In genomic region chr1:109892476-109893368, GRCh38 we compare ENCODE assay signal across 13 cellular contexts. TPM values are rescaled to one million over a fixed set of nuclear protein-coding genes. Genes with fewer than 3 reads are reported as not detected.
DNase-seq lines count a peak whose midpoint lies in the region; ATAC-seq and TF ChIP-seq lines count a peak whose summit lies in the region.
"Had no signal": no experiment of that assay in that cellular context is flagged by ENCODE, and none has a peak within 500 bp of the region (broad histone marks: within the 10 kb centered on the region; RNA-seq: fewer than 3 reads in every experiment).

No MANE protein-coding gene starts in this region.

- H3K4me1 ChIP-seq in Panc1 (ENCODE audit: control insufficient read depth, insufficient read depth, low read length), result peaks cover 13% of the 10 kb centered on the region; the same call in 1 of the 2 replicates
- H3K4me1 ChIP-seq in MM.1S (ENCODE audit: low read length), result no peaks in the 10 kb centered on the region

- DNase-seq in EL (peak; percentile 74), Panc1 (ENCODE audit: low read depth, low spot score) (no peak), fibroblast of the aortic adventitia (ENCODE audit: low read depth) (peak; percentile 49), omental fat pad (ENCODE audit: low spot score) (no peak), ureter (ENCODE audit: low spot score) (no peak), T-helper 17 cell (no peak), NCI-H1105 (lab: John Stamatoyannopoulos, UW) (no peak), MM.1S (no peak)
- DNase-seq: activated T-cell treated with anti-CD3 and anti-CD28 coated beads, Interleukin-2, amount 50 U/mL, for 4 hours; CD4-positive, alpha-beta memory T cell; NCI-H1436 treated with DMSO at 0.1 percent for 48 hours; NK-92 treated with Interleukin-12 subunit alpha and Interleukin-12 subunit beta, amount 100 ng/mL, for 24 hours; stimulated activated naive CD4-positive, alpha-beta T cell had no signal

- no peak overlapping the region for H2AFZ ChIP-seq in MM.1S (ENCODE audit: low read length)

- H3K36me3 ChIP-seq in Panc1 (ENCODE audit: control insufficient read depth, insufficient read depth, low read length) (no peaks in the 10 kb centered on the region), MM.1S (replicated peaks; ENCODE audit: insufficient read depth, low read length) (no peaks in the 10 kb centered on the region)

- H3K9me2 ChIP-seq in MM.1S (replicated peaks; ENCODE audit: insufficient read depth, low read length), result no peaks in the 10 kb centered on the region

- H3K36me3 Mint-ChIP-seq in T-helper 17 cell (ENCODE audit: low read depth), result peaks cover 2% of the 10 kb centered on the region
- H3K36me3 Mint-ChIP-seq: CD4-positive, alpha-beta memory T cell had no signal

- H3K27ac Mint-ChIP-seq in T-helper 17 cell, result no peak overlapping the region

- ATAC-seq in Panc1 (peak; percentile 61), omental fat pad (ENCODE audit: low FRiP score) (peak; percentile 30), T-helper 17 cell (no peak)
- ATAC-seq: activated T-cell treated with anti-CD3 and anti-CD28 coated beads, Interleukin-2, amount 50 U/mL, for 4 hours had no signal

- H3K27me3 ChIP-seq in Panc1 (ENCODE audit: control insufficient read depth, insufficient read depth, low read length) (no peaks in the 10 kb centered on the region), MM.1S (replicated peaks; ENCODE audit: insufficient read depth, low read length) (no peaks in the 10 kb centered on the region)

- no peaks in the 10 kb centered on the region for H3F3A ChIP-seq in MM.1S (ENCODE audit: insufficient read depth, low read length)

- TF ChIP-seq CTCF in Panc1 (IDR thresholded peaks at IDR 0.05) (no peak), fibroblast of the aortic adventitia (IDR thresholded peaks at IDR 0.05; ENCODE audit: insufficient read depth, low read length) (no peak), omental fat pad (IDR thresholded peaks at IDR 0.05) (no peak), MM.1S (IDR thresholded peaks at IDR 0.05; ENCODE audit: low read length) (no peak)

- no peaks in the 10 kb centered on the region for H3K79me2 ChIP-seq in MM.1S (ENCODE audit: low read length)

- no peak overlapping the region for H3K4me3 Mint-ChIP-seq in T-helper 17 cell
- H3K4me3 Mint-ChIP-seq: activated T-cell treated with anti-CD3 and anti-CD28 coated beads, Interleukin-2, amount 50 U/mL, for 4 hours; CD4-positive, alpha-beta memory T cell had no signal

- no peaks in the 10 kb centered on the region for H3K9me3 ChIP-seq in Panc1 (ENCODE audit: control insufficient read depth, insufficient read depth, low read depth, low read length)
- no peaks in the 10 kb centered on the region for H3K9me3 ChIP-seq in T-helper 17 cell (ENCODE audit: control insufficient read depth, low read length, poor library complexity, severe bottlenecking)
- no peaks in the 10 kb centered on the region for H3K9me3 ChIP-seq in MM.1S (replicated peaks; ENCODE audit: insufficient read depth, low read length)

- peaks cover 20% of the 10 kb centered on the region for H3K4me1 Mint-ChIP-seq in T-helper 17 cell

- H3K4me3 ChIP-seq in Panc1 (ENCODE audit: low read depth in 2 of 2, low read length in 2 of 2), result no peak overlapping the region
- no peak overlapping the region for H3K4me3 ChIP-seq in fibroblast of the aortic adventitia (ENCODE audit: low read depth, low read length)
- no peak overlapping the region for H3K4me3 ChIP-seq in MM.1S (ENCODE audit: low read length)

- in situ Hi-C loops in Panc1 (cut with HindIII; ENCODE audit: low pct_unique_long_range_greater_than_20kb, low sequenced_read_pairs), result no loop called here

- H3K27me3 Mint-ChIP-seq in T-helper 17 cell, result peaks cover 8% of the 10 kb centered on the region
- H3K27me3 Mint-ChIP-seq: CD4-positive, alpha-beta memory T cell had no signal

- H3K27ac ChIP-seq in Panc1 (ENCODE audit: low read length) (peak overlapping the region; percentile 59), MM.1S (ENCODE audit: low read length) (no peak overlapping the region)

- no peaks in the 10 kb centered on the region for H4K20me1 ChIP-seq in MM.1S (ENCODE audit: insufficient read depth, low read length)

- no TSS peak for BruUV-seq in Panc1 (replicated peaks; lab: Mats Ljungman, UMichigan)

- H3K4me2 ChIP-seq in MM.1S (ENCODE audit: low read depth, low read length), result no peak overlapping the region

- intact Hi-C loops in Panc1 (cut with micrococcal nuclease; ENCODE audit: unreplicated experiment), result no loop called here

- POLR2A ChIA-PET in Panc1 (lab: Charles Lee), result interaction anchor here (0.7 kb wide), 1 partner anchor 82 kb away, joined by 4 read pairs; no protein-coding TSS in a partner anchor

- H3K9ac ChIP-seq in MM.1S (ENCODE audit: low read length), result no peak overlapping the region

- CTCF ChIA-PET in Panc1 (lab: Charles Lee), result no interaction called here

RNA-seq across cellular contexts. Expression of gene CSF1, which starts 17.9 kb away (rescaled TPM):
- total RNA-seq in Panc1 (2021; ENCODE audit: unreplicated experiment), result 217 TPM
- 109 TPM for polyA plus RNA-seq in Panc1 (2012; ENCODE audit: insufficient read length)
- total RNA-seq in fibroblast of the aortic adventitia (ENCODE audit: low replicate concordance), result 36.5 and 61.9 TPM in 2 replicates
- total RNA-seq in omental fat pad, result 100 to 1,000 TPM; 103 to 158 (median 118) TPM
- 26.1 TPM for total RNA-seq in ureter
- 10 to 100 TPM; 15.4 to 20.3 TPM for total RNA-seq in T-helper 17 cell

Comparison
In these comparisons a context has a peak if more than half of its experiments do, and no peak if none do; other contexts are left out.
1. DNase-seq: peak in EL (single experiment) and fibroblast of the aortic adventitia (single experiment); none in Panc1 (single experiment), omental fat pad (single experiment), ureter (single experiment), T-helper 17 cell (0 of 3), NCI-H1105 (single experiment) and MM.1S (single experiment).